ENCODE assay signal across 28 cellular contexts in genomic region chr12:28092396-28092795, GRCh38.
"Had no signal": no experiment of that assay in that cellular context is flagged by ENCODE, and none has a peak within 500 bp of the region (broad histone marks: within the 10 kb centered on the region; RNA-seq: fewer than 3 reads in every experiment).

No MANE protein-coding gene starts in this region.

- DNase-seq: naive thymus-derived CD8-positive, alpha-beta T cell; occipital lobe; ovary; posterior cingulate gyrus; psoas muscle; right cardiac atrium; right lobe of liver; sigmoid colon; small intestine; stimulated activated CD4-positive, alpha-beta T cell treated with anti-CD3 and anti-CD28 coated beads, Interleukin-15, amount 100 ng/mL, for 24 hours; stimulated activated CD4-positive, alpha-beta T cell treated with anti-CD3 and anti-CD28 coated beads, Interleukin-2, amount 100 ng/mL, for 24 hours; stimulated activated CD4-positive, alpha-beta T cell treated with anti-CD3 and anti-CD28 coated beads, Interleukin-2, amount 100 ng/mL, for 48 hours; stimulated activated CD4-positive, alpha-beta T cell treated with anti-CD3 and anti-CD28 coated beads, Interleukin-4, amount 100 ng/mL, for 24 hours; stimulated activated naive B cell treated with anti-CD40 and anti-IgM and Interleukin-4, amounts not matched to agents 10 μg/mL and 1 μg/mL and 100 μg/mL, for 72 hours; stimulated activated naive CD4-positive, alpha-beta T cell treated with Interleukin-2 at 50 U/mL for 16 hours; stomach; testis; tibial artery; transverse colon; upper lobe of right lung; uterus had no signal

- H3K4me2 ChIP-seq: neural progenitor cell had no signal

- H3K4me1 Mint-ChIP-seq: stimulated activated effector memory CD8-positive, alpha-beta T cell treated with anti-CD3 and anti-CD28 coated beads, Interleukin-12 subunit alpha, Interleukin-12 subunit beta, amount 100 ng/mL, for 72 hours had no signal

- H3K36me3 Mint-ChIP-seq: naive thymus-derived CD8-positive, alpha-beta T cell; neural progenitor cell; stimulated activated effector memory CD8-positive, alpha-beta T cell treated with anti-CD3 and anti-CD28 coated beads, Interleukin-12 subunit alpha, Interleukin-12 subunit beta, amount 100 ng/mL, for 72 hours; stimulated activated naive B cell treated with anti-CD40 and anti-IgM and Interleukin-4, amounts not matched to agents 10 μg/mL and 1 μg/mL and 100 μg/mL, for 72 hours; type B pancreatic cell had no signal

- H3K9me3 Mint-ChIP-seq: naive thymus-derived CD8-positive, alpha-beta T cell; nephron; neural progenitor cell; stimulated activated naive B cell treated with anti-CD40 and anti-IgM and Interleukin-4, amounts not matched to agents 10 μg/mL and 1 μg/mL and 100 μg/mL, for 72 hours; stimulated activated naive CD8-positive, alpha-beta T cell treated with anti-CD3 and anti-CD28 coated beads, Interleukin-15, Interleukin-2, amounts not matched to agents 100 ng/mL and 50 ng/mL, for 24 hours; type B pancreatic cell had no signal

- H3K4me1 ChIP-seq: psoas muscle, right lobe of liver, sigmoid colon, testis, transverse colon, upper lobe of right lung, uterus had no signal

- H3K27me3 Mint-ChIP-seq: type B pancreatic cell had no signal

- H3K27ac Mint-ChIP-seq: naive thymus-derived CD8-positive, alpha-beta T cell; nephron; neural progenitor cell; progenitor cell of endocrine pancreas; stimulated activated effector memory CD8-positive, alpha-beta T cell treated with anti-CD3 and anti-CD28 coated beads, Interleukin-12 subunit alpha, Interleukin-12 subunit beta, amount 100 ng/mL, for 72 hours; stimulated activated naive B cell treated with anti-CD40 and anti-IgM and Interleukin-4, amounts not matched to agents 10 μg/mL and 1 μg/mL and 100 μg/mL, for 72 hours; stimulated activated naive CD8-positive, alpha-beta T cell treated with anti-CD3 and anti-CD28 coated beads, Interleukin-15, Interleukin-2, amounts not matched to agents 100 ng/mL and 50 ng/mL, for 24 hours; type B pancreatic cell had no signal

- H3K4me3 Mint-ChIP-seq: naive thymus-derived CD8-positive, alpha-beta T cell; nephron; neural progenitor cell; stimulated activated effector memory CD8-positive, alpha-beta T cell treated with anti-CD3 and anti-CD28 coated beads, Interleukin-12 subunit alpha, Interleukin-12 subunit beta, amount 100 ng/mL, for 72 hours; stimulated activated naive B cell treated with anti-CD40 and anti-IgM and Interleukin-4, amounts not matched to agents 10 μg/mL and 1 μg/mL and 100 μg/mL, for 72 hours; stimulated activated naive CD8-positive, alpha-beta T cell treated with anti-CD3 and anti-CD28 coated beads, Interleukin-15, Interleukin-2, amounts not matched to agents 100 ng/mL and 50 ng/mL, for 24 hours; type B pancreatic cell had no signal

- H3K9ac ChIP-seq: neural progenitor cell, parathyroid adenoma had no signal

- H3K79me2 ChIP-seq: parathyroid adenoma had no signal

- H3K4me3 ChIP-seq: neural progenitor cell, ovary, psoas muscle, right lobe of liver, sigmoid colon, stomach, testis, tibial artery, transverse colon, upper lobe of right lung, uterus had no signal

- H3K36me3 ChIP-seq: neural progenitor cell, ovary, right lobe of liver, sigmoid colon, stomach, tibial artery, transverse colon, upper lobe of right lung, uterus had no signal

- H2AFZ ChIP-seq: neural progenitor cell, parathyroid adenoma had no signal

- ATAC-seq: naive thymus-derived CD8-positive, alpha-beta T cell; psoas muscle; right cardiac atrium; right lobe of liver; stimulated activated effector memory CD8-positive, alpha-beta T cell treated with anti-CD3 and anti-CD28 coated beads, Interleukin-12 subunit alpha, Interleukin-12 subunit beta, amount 100 ng/mL, for 72 hours; stimulated activated naive B cell treated with anti-CD40 and anti-IgM and Interleukin-4, amounts not matched to agents 10 μg/mL and 1 μg/mL and 100 μg/mL, for 72 hours; upper lobe of right lung had no signal

- H3K9me3 ChIP-seq: ovary, psoas muscle, right lobe of liver, sigmoid colon, stomach, testis, tibial artery, transverse colon, upper lobe of right lung, uterus had no signal

- H3K27me3 ChIP-seq: neural progenitor cell, ovary, right lobe of liver, sigmoid colon, stomach, testis, tibial artery, transverse colon, upper lobe of right lung, uterus had no signal

- H3K27ac ChIP-seq: neural progenitor cell, ovary, parathyroid adenoma, psoas muscle, right lobe of liver, sigmoid colon, stomach, testis, tibial artery, transverse colon, upper lobe of right lung, uterus had no signal
